In the genomic region with DNA sequence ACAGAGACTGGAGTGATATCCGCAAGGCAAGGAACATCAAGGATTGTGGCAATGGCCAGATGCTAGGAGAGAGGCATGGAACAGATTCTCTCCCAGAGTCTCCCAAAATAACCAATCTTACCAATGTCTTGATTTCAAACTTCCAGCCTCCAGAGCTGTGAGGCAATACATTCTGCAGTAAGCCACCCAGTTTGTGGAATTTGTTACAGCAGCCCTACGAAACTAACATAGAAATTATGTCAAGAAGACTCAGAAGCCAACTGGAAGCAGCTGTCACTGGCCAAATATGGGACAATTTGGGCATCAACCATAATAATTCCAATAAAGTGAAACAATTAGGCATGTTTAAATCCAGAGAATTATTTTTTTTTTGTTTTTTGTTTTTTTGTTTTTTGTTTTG, we compare ENCODE assay signal across 26 cellular contexts.
"Had no signal": no experiment of that assay in that cellular context is flagged by ENCODE, and none has a peak within 500 bp of the region (broad histone marks: within the 10 kb centered on the region; RNA-seq: fewer than 3 reads in every experiment).

No MANE protein-coding gene starts in this region.

- H3K9me3 ChIP-seq: suprapubic skin, testis, thoracic aorta, thyroid gland, transverse colon, upper lobe of left lung, upper lobe of right lung, vagina had no signal

- DNase-seq: stimulated activated CD4-positive, alpha-beta T cell treated with anti-CD3 and anti-CD28 coated beads, Interleukin-2, amount 100 ng/mL, for 48 hours; stimulated activated CD4-positive, alpha-beta T cell treated with anti-CD3 and anti-CD28 coated beads, Interleukin-4, amount 100 ng/mL, for 1 hour; stimulated activated CD4-positive, alpha-beta T cell treated with anti-CD3 and anti-CD28 coated beads, Interleukin-4, amount 100 ng/mL, for 24 hours; stimulated activated CD4-positive, alpha-beta T cell treated with anti-CD3 and anti-CD28 coated beads, Interleukin-4, amount 100 ng/mL, for 4 hours; stimulated activated CD8-positive, alpha-beta memory T cell treated with anti-CD3 and anti-CD28 coated beads, Interleukin-4, amount 100 ng/mL, for 48 hours; stimulated activated naive B cell treated with anti-CD40 and anti-IgM and Interleukin-4, amounts not matched to agents 10 μg/mL and 1 μg/mL and 100 μg/mL, for 72 hours; stimulated activated naive CD4-positive, alpha-beta T cell; stimulated activated naive CD4-positive, alpha-beta T cell treated with Interleukin-2 at 50 U/mL for 16 hours; stimulated activated naive CD8-positive, alpha-beta T cell treated with anti-CD3 and anti-CD28 coated beads, Interleukin-15, amount 100 ng/mL, for 72 hours; stimulated activated naive CD8-positive, alpha-beta T cell treated with anti-CD3 and anti-CD28 coated beads, Interleukin-15, Interleukin-2, amounts not matched to agents 100 U/mL and 50 U/mL, for 24 hours; stomach; substantia nigra; testis; thyroid gland; tibial artery; transverse colon; trophoblast cell; upper lobe of left lung; upper lobe of right lung; uterus had no signal

- H3K4me3 ChIP-seq: stomach, suprapubic skin, testis, thoracic aorta, thyroid gland, tibial artery, tibial nerve, transverse colon, upper lobe of left lung, upper lobe of right lung, uterus, vagina had no signal

- H3K27ac ChIP-seq: stomach, suprapubic skin, testis, thoracic aorta, thyroid gland, tibial artery, tibial nerve, transverse colon, upper lobe of left lung, upper lobe of right lung, uterus, vagina had no signal

- H3K4me1 ChIP-seq: stomach, suprapubic skin, thyroid gland, tibial nerve, transverse colon, upper lobe of left lung, upper lobe of right lung, uterus, vagina had no signal

- H3K27me3 ChIP-seq: stomach, suprapubic skin, testis, thyroid gland, tibial artery, tibial nerve, transverse colon, upper lobe of left lung, upper lobe of right lung, uterus, vagina had no signal

- H3K36me3 ChIP-seq: stomach, suprapubic skin, thoracic aorta, thyroid gland, tibial artery, tibial nerve, transverse colon, upper lobe of left lung, upper lobe of right lung, uterus, vagina had no signal

- ATAC-seq: stimulated activated effector memory CD8-positive, alpha-beta T cell treated with anti-CD3 and anti-CD28 coated beads, Interleukin-12 subunit alpha, Interleukin-12 subunit beta, amount 100 ng/mL, for 72 hours; stimulated activated memory B cell treated with anti-CD40 and anti-IgM and Interleukin-4, amounts not matched to agents 10 μg/mL and 1 μg/mL and 100 μg/mL, for 72 hours; stimulated activated naive B cell treated with anti-CD40 and anti-IgM and Interleukin-4, amounts not matched to agents 10 μg/mL and 1 μg/mL and 100 μg/mL, for 72 hours; stimulated activated naive CD8-positive, alpha-beta T cell treated with anti-CD3 and anti-CD28 coated beads, Interleukin-15, amount 100 ng/mL, for 72 hours; stimulated activated naive CD8-positive, alpha-beta T cell treated with anti-CD3 and anti-CD28 coated beads, Interleukin-15, Interleukin-2, amounts not matched to agents 100 U/mL and 50 U/mL, for 24 hours; upper lobe of right lung had no signal
